In genomic region chr2:235689427-235689853, GRCh38 we compare ENCODE assay signal across 29 cellular contexts.
DNase-seq lines count a peak whose midpoint lies in the region; FAIRE-seq and TF ChIP-seq lines count a peak whose summit lies in the region.
"Had no signal": no experiment of that assay in that cellular context is flagged by ENCODE, and none has a peak within 500 bp of the region (broad histone marks: within the 10 kb centered on the region; RNA-seq: fewer than 3 reads in every experiment).

No MANE protein-coding gene starts in this region.

- no peak for TF ChIP-seq POLR2A in sigmoid colon (IDR thresholded peaks at IDR 0.05)

- CTCF ChIA-PET in Caco-2 (lab: Charles Lee) = interaction anchor here (1.3 kb wide), 1 partner anchor 57 kb away, joined by 6 read pairs; no protein-coding TSS in a partner anchor

- H3K27me3 Mint-ChIP-seq in Caco-2 (ENCODE audit: insufficient read depth, unreplicated experiment) = no peaks in the 10 kb centered on the region
- H3K27me3 Mint-ChIP-seq: activated naive CD8-positive, alpha-beta T cell treated with anti-CD3 and anti-CD28 coated beads, Interleukin-2, amount 10 ng/mL, durations not matched to agents 7 days and 5 days; stimulated activated naive CD8-positive, alpha-beta T cell treated with anti-CD3 and anti-CD28 coated beads, Interleukin-15, Interleukin-2, amounts not matched to agents 100 ng/mL and 50 ng/mL, for 24 hours had no signal

- peaks cover 17% of the 10 kb centered on the region; the same call in 1 of the 2 replicates for H3K4me1 ChIP-seq in Caco-2
- H3K4me1 ChIP-seq in sigmoid colon = peaks cover 0 to 46% (median 36%) of the 10 kb centered on the region in 4 donors

- no peak for DNase-seq in Caco-2
- peak; percentile 40 for DNase-seq in bronchial epithelial cell (ENCODE audit: low read depth)
- peak; percentile 44 for DNase-seq in inferior parietal cortex (ENCODE audit: extremely low spot score)
- peak; percentile 65 for DNase-seq in sigmoid colon
- DNase-seq in SKM-1 treated with dmso at 0.1 percent for 144 hours (lab: John Stamatoyannopoulos, UW; ENCODE audit: unreplicated experiment) = no peak
- DNase-seq in glomerular visceral epithelial cell (ENCODE audit: extremely low spot score) = no peak
- no peak for DNase-seq in DMS153 (lab: John Stamatoyannopoulos, UW)
- DNase-seq: ACHN; activated effector memory CD4-positive, alpha-beta T cell treated with Interleukin-2 at 50 U/mL for 16 hours; activated naive CD8-positive, alpha-beta T cell treated with anti-CD3 and anti-CD28 coated beads, Interleukin-2, amount 10 ng/mL, durations not matched to agents 7 days and 5 days; activated T-cell treated with anti-CD3 and anti-CD28 coated beads for 4 hours; central memory CD4-positive, alpha-beta T cell; dermis blood vessel endothelial cell; DND-41; H9; mesenchymal stem cell; naive B cell; NCI-H1092; NCI-H187 treated with DMSO at 0.1 percent for 48 hours; NCI-H69; SJCRH30; T-cell had no signal

- no peak for TF ChIP-seq EP300 in sigmoid colon (IDR thresholded peaks at IDR 0.05)

- peak overlapping the region in 1 of 4 donors; percentile 3 for H3K27ac ChIP-seq in sigmoid colon
- H3K27ac ChIP-seq: SJCRH30, skin epidermis, tibial artery had no signal

- H3K36me3 Mint-ChIP-seq in Caco-2 (ENCODE audit: insufficient read depth, unreplicated experiment) = no peaks in the 10 kb centered on the region
- H3K36me3 Mint-ChIP-seq: activated naive CD8-positive, alpha-beta T cell treated with anti-CD3 and anti-CD28 coated beads, Interleukin-2, amount 10 ng/mL, durations not matched to agents 7 days and 5 days; naive B cell; T-cell had no signal

- no peak overlapping the region for H3K4me3 ChIP-seq in Caco-2 (ENCODE audit: low read depth, low read length)
- no peak overlapping the region for H3K4me3 ChIP-seq in bronchial epithelial cell (ENCODE audit: low read depth, low read length)
- H3K4me3 ChIP-seq in sigmoid colon = no peak overlapping the region
- H3K4me3 ChIP-seq: SJCRH30, skin epidermis, tibial artery had no signal

- no peaks in the 10 kb centered on the region for H3K36me3 ChIP-seq in Caco-2 (ENCODE audit: control insufficient read depth, insufficient read depth, low read length)
- H3K36me3 ChIP-seq in bronchial epithelial cell (ENCODE audit: control insufficient read depth, insufficient read depth, low read length) = no peaks in the 10 kb centered on the region
- no peaks in the 10 kb centered on the region for H3K36me3 ChIP-seq in sigmoid colon
- H3K36me3 ChIP-seq: SJCRH30, tibial artery had no signal

- H3K27ac Mint-ChIP-seq in Caco-2 (ENCODE audit: unreplicated experiment) = peak overlapping the region; percentile 79
- H3K27ac Mint-ChIP-seq: activated naive CD8-positive, alpha-beta T cell treated with anti-CD3 and anti-CD28 coated beads, Interleukin-2, amount 10 ng/mL, durations not matched to agents 7 days and 5 days; naive B cell; stimulated activated naive CD8-positive, alpha-beta T cell treated with anti-CD3 and anti-CD28 coated beads, Interleukin-15, Interleukin-2, amounts not matched to agents 100 ng/mL and 50 ng/mL, for 24 hours; T-cell had no signal

- intact Hi-C loops in Caco-2 (cut with micrococcal nuclease; ENCODE audit: unreplicated experiment) = no loop called here
- intact Hi-C loops in sigmoid colon (cut with DNase I) = no loop called here

- H3K9me3 Mint-ChIP-seq in Caco-2 (ENCODE audit: unreplicated experiment) = no peaks in the 10 kb centered on the region
- H3K9me3 Mint-ChIP-seq: activated naive CD8-positive, alpha-beta T cell treated with anti-CD3 and anti-CD28 coated beads, Interleukin-2, amount 10 ng/mL, durations not matched to agents 7 days and 5 days; H9; naive B cell; stimulated activated naive CD8-positive, alpha-beta T cell treated with anti-CD3 and anti-CD28 coated beads, Interleukin-15, Interleukin-2, amounts not matched to agents 100 ng/mL and 50 ng/mL, for 24 hours; T-cell had no signal

- H3K27me3 ChIP-seq in Caco-2 (replicated peaks; ENCODE audit: control insufficient read depth, insufficient read depth, low read length) (no peaks in the 10 kb centered on the region), bronchial epithelial cell (ENCODE audit: control insufficient read depth, insufficient read depth, low read length) (no peaks in the 10 kb centered on the region), sigmoid colon (no peaks in the 10 kb centered on the region)
- H3K27me3 ChIP-seq: SJCRH30, tibial artery had no signal

- no TSS peak for BruUV-seq in Caco-2 (replicated peaks; lab: Mats Ljungman, UMichigan)

- H3K4me1 Mint-ChIP-seq in Caco-2 (ENCODE audit: low read depth, unreplicated experiment) = peaks cover 13% of the 10 kb centered on the region
- H3K4me1 Mint-ChIP-seq: activated naive CD8-positive, alpha-beta T cell treated with anti-CD3 and anti-CD28 coated beads, Interleukin-2, amount 10 ng/mL, durations not matched to agents 7 days and 5 days; naive B cell had no signal

- no peak overlapping the region for H3K4me3 Mint-ChIP-seq in Caco-2 (ENCODE audit: unreplicated experiment)
- H3K4me3 Mint-ChIP-seq: activated naive CD8-positive, alpha-beta T cell treated with anti-CD3 and anti-CD28 coated beads, Interleukin-2, amount 10 ng/mL, durations not matched to agents 7 days and 5 days; H9; stimulated activated naive CD8-positive, alpha-beta T cell treated with anti-CD3 and anti-CD28 coated beads, Interleukin-15, Interleukin-2, amounts not matched to agents 100 ng/mL and 50 ng/mL, for 24 hours; T-cell had no signal

- TF ChIP-seq CTCF in Caco-2 (IDR thresholded peaks at IDR 0.05; ENCODE audit: insufficient read depth in 1 of 2, low read depth in 1 of 2, low read length in 1 of 2, severe bottlenecking in 1 of 2, unreplicated experiment in 1 of 2) (no peak), bronchial epithelial cell (IDR thresholded peaks at IDR 0.05; ENCODE audit: insufficient read depth, low read length, severe bottlenecking) (no peak), sigmoid colon (IDR thresholded peaks at IDR 0.05) (no peak)

- WGBS in sigmoid colon, 2 donors = 32 to 69% methylated on average over 4 of the region's 4 CpGs

- POLR2A ChIA-PET in Caco-2 (lab: Charles Lee) = no interaction called here

- no peak for FAIRE-seq in bronchial epithelial cell (lab: Jason Lieb, UNC)
- FAIRE-seq: astrocyte, endometrium, GM18507, TTC549 had no signal

- H3K9me3 ChIP-seq in Caco-2 (no peaks in the 10 kb centered on the region), sigmoid colon (no peaks in the 10 kb centered on the region)
- H3K9me3 ChIP-seq: SJCRH30, tibial artery had no signal

Comparison
In these comparisons a context has a peak if more than half of its experiments do, and no peak if none do; other contexts are left out.
1. DNase-seq: peak in bronchial epithelial cell (single experiment), inferior parietal cortex (single experiment) and sigmoid colon (single experiment); none in Caco-2 (0 of 2), SKM-1 treated with dmso at 0.1 percent for 144 hours (single experiment), glomerular visceral epithelial cell (single experiment) and DMS153 (single experiment).